In genomic region chr1:19798486-19799232, GRCh38 we compare ENCODE assay signal across 8 cellular contexts. TPM values are rescaled to one million over a fixed set of nuclear protein-coding genes. Genes with fewer than 3 reads are reported as not detected.
DNase-seq lines count a peak whose midpoint lies in the region; ATAC-seq, FAIRE-seq and TF ChIP-seq lines count a peak whose summit lies in the region.

No MANE protein-coding gene starts in this region.

- H3K27ac Mint-ChIP-seq in activated CD4-positive, alpha-beta T cell treated with anti-CD3 and anti-CD28 coated beads, Interleukin-2, amount 10 ng/mL, durations not matched to agents 24 days and 14 days: peak overlapping the region; percentile 92

- H3K36me3 ChIP-seq in K562 (ENCODE audit: control insufficient read depth, insufficient read depth, low read length) (no peaks in the 10 kb centered on the region), mesenchymal stem cell (ENCODE audit: control insufficient read depth in 1 of 2, insufficient read depth in 2 of 2, low read depth in 1 of 2, low read length in 2 of 2) (peaks cover 0 to 15% of the 10 kb centered on the region in 2 experiments), transverse colon (no peaks in the 10 kb centered on the region)

- H3K9me1 ChIP-seq in K562 (ENCODE audit: control insufficient read depth, insufficient read depth, low read length): no peaks in the 10 kb centered on the region

- H2AK5ac ChIP-seq in mesenchymal stem cell (ENCODE audit: low read length, severe bottlenecking): peak overlapping the region; percentile 60

- peaks cover 18 to 40% of the 10 kb centered on the region in 2 experiments for H3K27me3 ChIP-seq in K562 (ENCODE audit: control insufficient read depth in 2 of 2, insufficient read depth in 2 of 2, low read length in 2 of 2)
- no peaks in the 10 kb centered on the region for H3K27me3 ChIP-seq in mesenchymal stem cell (ENCODE audit: control insufficient read depth in 1 of 2, insufficient read depth in 1 of 2, low read length in 2 of 2)
- H3K27me3 ChIP-seq in transverse colon: no peaks in the 10 kb centered on the region

- BruUV-seq in K562 (replicated peaks; lab: Mats Ljungman, UMichigan): TSS peak; percentile 52

- H2BK5ac ChIP-seq in mesenchymal stem cell (ENCODE audit: low read depth, low read length, poor library complexity, severe bottlenecking): no peak overlapping the region

- H3K4me3 ChIP-seq in K562 (no peak overlapping the region), mesenchymal stem cell (ENCODE audit: insufficient read depth in 1 of 2, low read depth in 1 of 2, low read length in 2 of 2) (peak overlapping the region in 1 of 2 experiments; percentile 82), transverse colon (peak overlapping the region in 3 of 4 donors; percentile 62 to 67 (median 64))

- POLR2A ChIA-PET in K562 (lab: Yijun Ruan, JAX): interaction anchor here (0.6 to 1.5 kb wide), 4 partner anchors 8 to 1266 kb away, joined by 3 to 6 read pairs (median 4); no protein-coding TSS in a partner anchor

- peak overlapping the region; percentile 95 for H2BK120ac ChIP-seq in mesenchymal stem cell (ENCODE audit: low read depth, low read length)

- TF ChIP-seq POLR2A in K562 (conservative IDR thresholded peaks at IDR 0.05) (no peak), transverse colon (IDR thresholded peaks at IDR 0.05) (no peak)

- H3K14ac ChIP-seq in mesenchymal stem cell (ENCODE audit: low read length in 2 of 2): no peak overlapping the region

- CTCF ChIA-PET in K562 (lab: Yijun Ruan, JAX; ENCODE audit: low intra/inter-chr PET ratio): interaction anchor here (0.7 kb wide), 1 partner anchor 63 kb away, joined by 7 read pairs; no protein-coding TSS in a partner anchor

- ATAC-seq in K562: no peak
- ATAC-seq in HG03159 (IDR thresholded peaks at IDR 0.05; ENCODE audit: unreplicated experiment): no peak

- intact Hi-C loops in activated CD4-positive, alpha-beta T cell treated with anti-CD3 and anti-CD28 coated beads, Interleukin-2, amount 10 ng/mL, durations not matched to agents 24 days and 14 days (cut with micrococcal nuclease): loop anchor here (10.0 kb wide), 1 partner anchor 84 kb away; no protein-coding TSS in a partner anchor
- intact Hi-C loops in K562 (cut with micrococcal nuclease): no loop called here
- intact Hi-C loops in transverse colon (cut with DNase I; ENCODE audit: low total_unique reads): no loop called here

- H3K4me1 ChIP-seq in K562 (replicated peaks in 1 of 2; ENCODE audit: control insufficient read depth in 2 of 2, insufficient read depth in 2 of 2, low read length in 2 of 2): peaks cover 6 to 12% of the 10 kb centered on the region in 2 experiments; a peak in 4 of 5 replicates
- H3K4me1 ChIP-seq in mesenchymal stem cell (ENCODE audit: control insufficient read depth, insufficient read depth, low read depth, low read length): peaks cover 22% of the 10 kb centered on the region
- H3K4me1 ChIP-seq in transverse colon: peaks cover 4 to 24% (median 15%) of the 10 kb centered on the region in 4 donors

- peaks cover 18% of the 10 kb centered on the region for H3K4me1 Mint-ChIP-seq in activated CD4-positive, alpha-beta T cell treated with anti-CD3 and anti-CD28 coated beads, Interleukin-2, amount 10 ng/mL, durations not matched to agents 24 days and 14 days

- in situ Hi-C loops in K562 (cut with MboI) (no loop called here), transverse colon (cut with MboI; ENCODE audit: low pct_ligation_motif_present in 1 of 4, low pct_unique_long_range_greater_than_20kb in 1 of 4, low sequenced_read_pairs in 3 of 4) (no loop called here)

- H3K9me3 ChIP-seq in K562 (replicated peaks; ENCODE audit: control insufficient read depth, insufficient read depth, low read depth, low read length) (no peaks in the 10 kb centered on the region), mesenchymal stem cell (ENCODE audit: control insufficient read depth, low read length) (no peaks in the 10 kb centered on the region), transverse colon (no peaks in the 10 kb centered on the region)

- peaks cover 7% of the 10 kb centered on the region for H3K27me3 Mint-ChIP-seq in activated CD4-positive, alpha-beta T cell treated with anti-CD3 and anti-CD28 coated beads, Interleukin-2, amount 10 ng/mL, durations not matched to agents 24 days and 14 days

- peak overlapping the region; percentile 76 for H3K4me3 Mint-ChIP-seq in activated CD4-positive, alpha-beta T cell treated with anti-CD3 and anti-CD28 coated beads, Interleukin-2, amount 10 ng/mL, durations not matched to agents 24 days and 14 days

- 37% methylated on average over 6 of the region's 6 CpGs for WGBS in K562 (ENCODE audit: insufficient coverage, low coverage, missing lambda C conversion rate)
- WGBS in mesenchymal stem cell: 92% methylated on average over 6 of the region's 6 CpGs
- WGBS in transverse colon (ENCODE audit: low coverage in 1 of 2), 2 donors: 60 to 72% methylated on average over 2 to 6 of the region's 6 CpGs

- H3K36me3 Mint-ChIP-seq in activated CD4-positive, alpha-beta T cell treated with anti-CD3 and anti-CD28 coated beads, Interleukin-2, amount 10 ng/mL, durations not matched to agents 24 days and 14 days (ENCODE audit: low read depth): peaks cover 9% of the 10 kb centered on the region

- TF ChIP-seq CTCF in K562 (IDR thresholded peaks at IDR 0.05 in 2 of 3, conservative IDR thresholded peaks at IDR 0.05 in 1 of 3; ENCODE audit: insufficient read depth in 2 of 3, low read depth in 1 of 3, low read length in 3 of 3) (no peak), transverse colon (IDR thresholded peaks at IDR 0.05) (no peak)

- H2BK15ac ChIP-seq in mesenchymal stem cell (ENCODE audit: low read depth, poor library complexity, severe bottlenecking): peak overlapping the region; percentile 84

- peak overlapping the region; percentile 47 to 81 for H3K4ac ChIP-seq in mesenchymal stem cell (ENCODE audit: low read depth in 1 of 2, low read length in 2 of 2)

- no peak overlapping the region for H3K9ac ChIP-seq in K562 (ENCODE audit: insufficient read depth in 1 of 2, low read depth in 2 of 2, low read length in 2 of 2)
- H3K9ac ChIP-seq in mesenchymal stem cell (ENCODE audit: low read length): peak overlapping the region; percentile 88

- H2AFZ ChIP-seq in K562 (ENCODE audit: low read depth, low read length) (no peak overlapping the region), mesenchymal stem cell (ENCODE audit: low read depth, low read length) (no peak overlapping the region)

- peak overlapping the region in 1 of 2 experiments; percentile 84 for H3K18ac ChIP-seq in mesenchymal stem cell (ENCODE audit: low read depth in 1 of 2, low read length in 2 of 2)

- no peak for DNase-seq in activated CD4-positive, alpha-beta T cell treated with anti-CD3 and anti-CD28 coated beads, Interleukin-2, amount 10 ng/mL, durations not matched to agents 24 days and 14 days
- no peak for DNase-seq in activated CD4-positive, alpha-beta T cell treated with anti-CD3 and anti-CD28 coated beads, Interleukin-2, amount 50 U/mL, for 4 hours
- no peak for DNase-seq in K562 (ENCODE audit: extremely low read depth in 1 of 4, low spot score in 3 of 4)
- DNase-seq in mesenchymal stem cell: no peak
- DNase-seq in transverse colon: no peak
- no peak for DNase-seq in nucleus accumbens (lab: John Stamatoyannopoulos, UW)
- DNase-seq in NCI-H1436 treated with DMSO at 0.1 percent for 48 hours (lab: John Stamatoyannopoulos, UW): no peak

- no peak for TF ChIP-seq EP300 in K562 (IDR thresholded peaks at IDR 0.05; ENCODE audit: low read length)
- TF ChIP-seq EP300 in transverse colon (IDR thresholded peaks at IDR 0.05; ENCODE audit: low read depth): no peak

- FAIRE-seq in K562 (lab: Jason Lieb, UNC): no peak

- H3K79me1 ChIP-seq in mesenchymal stem cell (replicated peaks; ENCODE audit: low read length, poor library complexity, severe bottlenecking): peaks cover 16% of the 10 kb centered on the region

- no peak for TF ChIP-seq RAD21 in K562 (CRISPR knock-in tag; conservative IDR thresholded peaks at IDR 0.05 in 1 of 2, IDR thresholded peaks at IDR 0.05 in 1 of 2)

- no peaks in the 10 kb centered on the region for H4K20me1 ChIP-seq in K562 (replicated peaks; ENCODE audit: control insufficient read depth, insufficient read depth, low read length)

- H3K27ac ChIP-seq in K562 (ENCODE audit: extremely low read depth, low read depth, low read length) (no peak overlapping the region), mesenchymal stem cell (ENCODE audit: low read length, poor library complexity, severe bottlenecking) (no peak overlapping the region), transverse colon (peak overlapping the region; percentile 91 to 97 (median 93))

- peak overlapping the region; percentile 71 for H4K8ac ChIP-seq in mesenchymal stem cell (ENCODE audit: low read length)

- no peak overlapping the region for H2BK12ac ChIP-seq in mesenchymal stem cell (ENCODE audit: low read length in 2 of 2)

- no peak overlapping the region for H3K23ac ChIP-seq in mesenchymal stem cell (ENCODE audit: low read length in 2 of 2)

- H3K4me2 ChIP-seq in K562 (ENCODE audit: insufficient read depth, low read length) (no peak overlapping the region), mesenchymal stem cell (ENCODE audit: low read length, poor library complexity, severe bottlenecking) (peak overlapping the region; percentile 78)

- peak overlapping the region; percentile 56 for H4K91ac ChIP-seq in mesenchymal stem cell (ENCODE audit: low read length)

- H3K9me3 Mint-ChIP-seq in activated CD4-positive, alpha-beta T cell treated with anti-CD3 and anti-CD28 coated beads, Interleukin-2, amount 10 ng/mL, durations not matched to agents 24 days and 14 days: no peaks in the 10 kb centered on the region

- H3K79me2 ChIP-seq in K562 (ENCODE audit: control insufficient read depth, insufficient read depth, low read length): no peaks in the 10 kb centered on the region

RNA-seq across cellular contexts. Expression of gene TMCO4, which starts 1.1 kb away (rescaled TPM):
- total RNA-seq in activated CD4-positive, alpha-beta T cell treated with anti-CD3 and anti-CD28 coated beads, Interleukin-2, amount 10 ng/mL, durations not matched to agents 24 days and 14 days: 12.1 and 12.6 TPM in 2 replicates
- 0.67 and 1.3 TPM in 2 replicates for total RNA-seq in K562 (2011; cell fraction: chromatin; rRNA removed; ENCODE audit: low replicate concordance)
- total RNA-seq in K562 (2011; cell fraction: nucleolus; rRNA removed): 0.66 and 1.2 TPM in 2 replicates
- total RNA-seq in K562 (2011; cell fraction: nucleoplasm; rRNA removed): 0.59 TPM in 1 of 2 replicates, not detected in the other
- total RNA-seq in K562 (2014; rRNA removed) (2.1 and 3.3 TPM in 2 replicates), K562 (2014; rRNA removed; fragmentation: Illumina TruSeq; extraction: Trizol) (0.91 and 1.4 TPM in 2 replicates), K562 (2015; rRNA removed; fragmentation: Illumina TruSeq; extraction: Trizol) (1.6 and 2.0 TPM in 2 replicates), K562 (2021) (1.2 and 2.1 TPM in 2 replicates), transverse colon (10 to 100 TPM; 16.1 to 36.2 (median 26.9) TPM)
- polyA plus RNA-seq in K562 (2011; rRNA removed) (0.27 and 0.57 TPM in 2 replicates), K562 (2014; fragmentation: Illumina TruSeq; extraction: Trizol) (1.4 and 1.7 TPM in 2 replicates), K562 (2014; fragmentation: Nextera tagmentation; extraction: Ambion mirVana) (under 1 TPM; 0.06 to 0.21 TPM), K562 (2014; rRNA removed) (1.9 and 3.2 TPM in 2 replicates)
- polyA plus RNA-seq in K562 (2011; cell fraction: cytosol; rRNA removed): 0.13 and 0.94 TPM in 2 replicates
- polyA plus RNA-seq in K562 (2011; cell fraction: nucleus; rRNA removed): 0.45 and 1.5 TPM in 2 replicates
- polyA plus RNA-seq in K562 (2012): 1.3 and 3.3 TPM in 2 replicates
- polyA minus RNA-seq in K562 (2011; rRNA and poly(A)+ RNA removed): 0.07 and 0.15 TPM in 2 replicates
- not detected in 2 replicates for polyA minus RNA-seq in K562 (2011; cell fraction: cytosol; rRNA and poly(A)+ RNA removed)
- 0.54 and 0.56 TPM in 2 replicates for polyA minus RNA-seq in K562 (2011; cell fraction: nucleus; rRNA and poly(A)+ RNA removed)
- 8.1 TPM for polyA plus RNA-seq in mesenchymal stem cell (2013, experiment 1 of 2)
- polyA plus RNA-seq in mesenchymal stem cell (2013, experiment 2 of 2): 7.6 TPM

RNA-seq across cellular contexts. Expression of gene RNF186, which starts 16.4 kb away (rescaled TPM):
- total RNA-seq in activated CD4-positive, alpha-beta T cell treated with anti-CD3 and anti-CD28 coated beads, Interleukin-2, amount 10 ng/mL, durations not matched to agents 24 days and 14 days: not detected in 2 replicates
- not detected in 2 replicates for total RNA-seq in K562 (2011; cell fraction: chromatin; rRNA removed; ENCODE audit: low replicate concordance)
- not detected in 2 replicates for total RNA-seq in K562 (2011; cell fraction: nucleolus; rRNA removed)
- not detected in 2 replicates for total RNA-seq in K562 (2011; cell fraction: nucleoplasm; rRNA removed)
- total RNA-seq in K562 (2014; rRNA removed) (not detected in 2 replicates), K562 (2014; rRNA removed; fragmentation: Illumina TruSeq; extraction: Trizol) (not detected in 2 replicates), K562 (2015; rRNA removed; fragmentation: Illumina TruSeq; extraction: Trizol) (not detected in 2 replicates), K562 (2021) (not detected in 2 replicates), transverse colon (100 to 1,000 TPM in 1 of 4 donors, 10 to 100 TPM in 3; 10.5 to 174 (median 63.2) TPM)
- polyA plus RNA-seq in K562 (2011; rRNA removed) (not detected in 2 replicates), K562 (2014; fragmentation: Illumina TruSeq; extraction: Trizol) (not detected in 2 replicates), K562 (2014; fragmentation: Nextera tagmentation; extraction: Ambion mirVana) (not detected), K562 (2014; rRNA removed) (not detected in 2 replicates)
- not detected in 2 replicates for polyA plus RNA-seq in K562 (2011; cell fraction: cytosol; rRNA removed)
- not detected in 2 replicates for polyA plus RNA-seq in K562 (2011; cell fraction: nucleus; rRNA removed)
- not detected in 2 replicates for polyA plus RNA-seq in K562 (2012)
- polyA minus RNA-seq in K562 (2011; rRNA and poly(A)+ RNA removed): not detected in 2 replicates
- polyA minus RNA-seq in K562 (2011; cell fraction: cytosol; rRNA and poly(A)+ RNA removed): not detected in 2 replicates
- not detected in 2 replicates for polyA minus RNA-seq in K562 (2011; cell fraction: nucleus; rRNA and poly(A)+ RNA removed)
- not detected for polyA plus RNA-seq in mesenchymal stem cell (2013, experiment 1 of 2)
- polyA plus RNA-seq in mesenchymal stem cell (2013, experiment 2 of 2): not detected

Comparison
In these comparisons a context has a peak if more than half of its experiments do, and no peak if none do; other contexts are left out.
1. H3K27ac ChIP-seq: peak in transverse colon (4 of 4); none in K562 (single experiment) and mesenchymal stem cell (single experiment).
2. RNA of gene RNF186, which starts 16.4 kb away (total RNA-seq): 10.5 to 174 TPM in transverse colon; not detected in activated CD4-positive, alpha-beta T cell treated with anti-CD3 and anti-CD28 coated beads, Interleukin-2, amount 10 ng/mL, durations not matched to agents 24 days and 14 days and not detected in K562; every median in the first group is over 10 times any median in the second.